ENCODE assay signal across 1 cellular context in the genomic region with DNA sequence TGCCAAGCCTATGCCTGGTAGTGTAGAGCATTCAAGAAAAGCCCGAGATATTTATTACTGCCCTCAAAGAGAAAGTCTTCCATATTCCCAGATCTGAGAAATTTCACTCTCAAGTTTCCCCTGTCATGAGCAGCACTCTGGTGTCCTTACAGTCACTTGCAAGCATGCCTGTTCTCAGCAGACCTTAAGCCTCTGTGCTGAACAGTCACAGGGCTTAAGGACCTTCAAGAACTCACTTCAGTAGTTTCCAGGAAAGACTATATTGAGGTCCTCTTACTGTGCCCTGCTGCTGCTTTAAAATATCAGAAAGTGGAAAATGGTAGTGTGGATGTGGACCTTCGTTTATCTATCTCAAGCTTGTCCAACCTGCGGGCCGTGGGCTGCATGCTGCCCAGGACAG.
TF ChIP-seq lines count a peak whose summit lies in the region.

No MANE protein-coding gene starts in this region.

TF ChIP-seq in GM23338, 12 proteins besides CTCF, POLR2A, EP300 and RAD21 (continued from another document):
- TF ChIP-seq, protein P1, sequence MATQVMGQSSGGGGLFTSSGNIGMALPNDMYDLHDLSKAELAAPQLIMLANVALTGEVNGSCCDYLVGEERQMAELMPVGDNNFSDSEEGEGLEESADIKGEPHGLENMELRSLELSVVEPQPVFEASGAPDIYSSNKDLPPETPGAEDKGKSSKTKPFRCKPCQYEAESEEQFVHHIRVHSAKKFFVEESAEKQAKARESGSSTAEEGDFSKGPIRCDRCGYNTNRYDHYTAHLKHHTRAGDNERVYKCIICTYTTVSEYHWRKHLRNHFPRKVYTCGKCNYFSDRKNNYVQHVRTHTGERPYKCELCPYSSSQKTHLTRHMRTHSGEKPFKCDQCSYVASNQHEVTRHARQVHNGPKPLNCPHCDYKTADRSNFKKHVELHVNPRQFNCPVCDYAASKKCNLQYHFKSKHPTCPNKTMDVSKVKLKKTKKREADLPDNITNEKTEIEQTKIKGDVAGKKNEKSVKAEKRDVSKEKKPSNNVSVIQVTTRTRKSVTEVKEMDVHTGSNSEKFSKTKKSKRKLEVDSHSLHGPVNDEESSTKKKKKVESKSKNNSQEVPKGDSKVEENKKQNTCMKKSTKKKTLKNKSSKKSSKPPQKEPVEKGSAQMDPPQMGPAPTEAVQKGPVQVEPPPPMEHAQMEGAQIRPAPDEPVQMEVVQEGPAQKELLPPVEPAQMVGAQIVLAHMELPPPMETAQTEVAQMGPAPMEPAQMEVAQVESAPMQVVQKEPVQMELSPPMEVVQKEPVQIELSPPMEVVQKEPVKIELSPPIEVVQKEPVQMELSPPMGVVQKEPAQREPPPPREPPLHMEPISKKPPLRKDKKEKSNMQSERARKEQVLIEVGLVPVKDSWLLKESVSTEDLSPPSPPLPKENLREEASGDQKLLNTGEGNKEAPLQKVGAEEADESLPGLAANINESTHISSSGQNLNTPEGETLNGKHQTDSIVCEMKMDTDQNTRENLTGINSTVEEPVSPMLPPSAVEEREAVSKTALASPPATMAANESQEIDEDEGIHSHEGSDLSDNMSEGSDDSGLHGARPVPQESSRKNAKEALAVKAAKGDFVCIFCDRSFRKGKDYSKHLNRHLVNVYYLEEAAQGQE (IDR thresholded peaks at IDR 0.05; ENCODE audit: unreplicated experiment), result no peak
- TF ChIP-seq EZH2phosphoT487 (IDR thresholded peaks at IDR 0.05; ENCODE audit: unreplicated experiment) (no peak), POLR2AphosphoS5 (IDR thresholded peaks at IDR 0.05; ENCODE audit: low read depth) (no peak), ZNF331 (CRISPR knock-in tag; IDR thresholded peaks at IDR 0.05; ENCODE audit: low read depth) (no peak), NANOG (IDR thresholded peaks at IDR 0.05; ENCODE audit: borderline replicate concordance) (no peak), CREB1 (CRISPR knock-in tag; IDR thresholded peaks at IDR 0.05; ENCODE audit: low read depth) (no peak), STAT1 (IDR thresholded peaks at IDR 0.05; ENCODE audit: unreplicated experiment) (no peak), JUNB (IDR thresholded peaks at IDR 0.05; ENCODE audit: unreplicated experiment) (no peak)
- TF ChIP-seq, protein P2, sequence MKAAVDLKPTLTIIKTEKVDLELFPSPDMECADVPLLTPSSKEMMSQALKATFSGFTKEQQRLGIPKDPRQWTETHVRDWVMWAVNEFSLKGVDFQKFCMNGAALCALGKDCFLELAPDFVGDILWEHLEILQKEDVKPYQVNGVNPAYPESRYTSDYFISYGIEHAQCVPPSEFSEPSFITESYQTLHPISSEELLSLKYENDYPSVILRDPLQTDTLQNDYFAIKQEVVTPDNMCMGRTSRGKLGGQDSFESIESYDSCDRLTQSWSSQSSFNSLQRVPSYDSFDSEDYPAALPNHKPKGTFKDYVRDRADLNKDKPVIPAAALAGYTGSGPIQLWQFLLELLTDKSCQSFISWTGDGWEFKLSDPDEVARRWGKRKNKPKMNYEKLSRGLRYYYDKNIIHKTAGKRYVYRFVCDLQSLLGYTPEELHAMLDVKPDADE (IDR thresholded peaks at IDR 0.05), result no peak
- TF ChIP-seq, protein P3, sequence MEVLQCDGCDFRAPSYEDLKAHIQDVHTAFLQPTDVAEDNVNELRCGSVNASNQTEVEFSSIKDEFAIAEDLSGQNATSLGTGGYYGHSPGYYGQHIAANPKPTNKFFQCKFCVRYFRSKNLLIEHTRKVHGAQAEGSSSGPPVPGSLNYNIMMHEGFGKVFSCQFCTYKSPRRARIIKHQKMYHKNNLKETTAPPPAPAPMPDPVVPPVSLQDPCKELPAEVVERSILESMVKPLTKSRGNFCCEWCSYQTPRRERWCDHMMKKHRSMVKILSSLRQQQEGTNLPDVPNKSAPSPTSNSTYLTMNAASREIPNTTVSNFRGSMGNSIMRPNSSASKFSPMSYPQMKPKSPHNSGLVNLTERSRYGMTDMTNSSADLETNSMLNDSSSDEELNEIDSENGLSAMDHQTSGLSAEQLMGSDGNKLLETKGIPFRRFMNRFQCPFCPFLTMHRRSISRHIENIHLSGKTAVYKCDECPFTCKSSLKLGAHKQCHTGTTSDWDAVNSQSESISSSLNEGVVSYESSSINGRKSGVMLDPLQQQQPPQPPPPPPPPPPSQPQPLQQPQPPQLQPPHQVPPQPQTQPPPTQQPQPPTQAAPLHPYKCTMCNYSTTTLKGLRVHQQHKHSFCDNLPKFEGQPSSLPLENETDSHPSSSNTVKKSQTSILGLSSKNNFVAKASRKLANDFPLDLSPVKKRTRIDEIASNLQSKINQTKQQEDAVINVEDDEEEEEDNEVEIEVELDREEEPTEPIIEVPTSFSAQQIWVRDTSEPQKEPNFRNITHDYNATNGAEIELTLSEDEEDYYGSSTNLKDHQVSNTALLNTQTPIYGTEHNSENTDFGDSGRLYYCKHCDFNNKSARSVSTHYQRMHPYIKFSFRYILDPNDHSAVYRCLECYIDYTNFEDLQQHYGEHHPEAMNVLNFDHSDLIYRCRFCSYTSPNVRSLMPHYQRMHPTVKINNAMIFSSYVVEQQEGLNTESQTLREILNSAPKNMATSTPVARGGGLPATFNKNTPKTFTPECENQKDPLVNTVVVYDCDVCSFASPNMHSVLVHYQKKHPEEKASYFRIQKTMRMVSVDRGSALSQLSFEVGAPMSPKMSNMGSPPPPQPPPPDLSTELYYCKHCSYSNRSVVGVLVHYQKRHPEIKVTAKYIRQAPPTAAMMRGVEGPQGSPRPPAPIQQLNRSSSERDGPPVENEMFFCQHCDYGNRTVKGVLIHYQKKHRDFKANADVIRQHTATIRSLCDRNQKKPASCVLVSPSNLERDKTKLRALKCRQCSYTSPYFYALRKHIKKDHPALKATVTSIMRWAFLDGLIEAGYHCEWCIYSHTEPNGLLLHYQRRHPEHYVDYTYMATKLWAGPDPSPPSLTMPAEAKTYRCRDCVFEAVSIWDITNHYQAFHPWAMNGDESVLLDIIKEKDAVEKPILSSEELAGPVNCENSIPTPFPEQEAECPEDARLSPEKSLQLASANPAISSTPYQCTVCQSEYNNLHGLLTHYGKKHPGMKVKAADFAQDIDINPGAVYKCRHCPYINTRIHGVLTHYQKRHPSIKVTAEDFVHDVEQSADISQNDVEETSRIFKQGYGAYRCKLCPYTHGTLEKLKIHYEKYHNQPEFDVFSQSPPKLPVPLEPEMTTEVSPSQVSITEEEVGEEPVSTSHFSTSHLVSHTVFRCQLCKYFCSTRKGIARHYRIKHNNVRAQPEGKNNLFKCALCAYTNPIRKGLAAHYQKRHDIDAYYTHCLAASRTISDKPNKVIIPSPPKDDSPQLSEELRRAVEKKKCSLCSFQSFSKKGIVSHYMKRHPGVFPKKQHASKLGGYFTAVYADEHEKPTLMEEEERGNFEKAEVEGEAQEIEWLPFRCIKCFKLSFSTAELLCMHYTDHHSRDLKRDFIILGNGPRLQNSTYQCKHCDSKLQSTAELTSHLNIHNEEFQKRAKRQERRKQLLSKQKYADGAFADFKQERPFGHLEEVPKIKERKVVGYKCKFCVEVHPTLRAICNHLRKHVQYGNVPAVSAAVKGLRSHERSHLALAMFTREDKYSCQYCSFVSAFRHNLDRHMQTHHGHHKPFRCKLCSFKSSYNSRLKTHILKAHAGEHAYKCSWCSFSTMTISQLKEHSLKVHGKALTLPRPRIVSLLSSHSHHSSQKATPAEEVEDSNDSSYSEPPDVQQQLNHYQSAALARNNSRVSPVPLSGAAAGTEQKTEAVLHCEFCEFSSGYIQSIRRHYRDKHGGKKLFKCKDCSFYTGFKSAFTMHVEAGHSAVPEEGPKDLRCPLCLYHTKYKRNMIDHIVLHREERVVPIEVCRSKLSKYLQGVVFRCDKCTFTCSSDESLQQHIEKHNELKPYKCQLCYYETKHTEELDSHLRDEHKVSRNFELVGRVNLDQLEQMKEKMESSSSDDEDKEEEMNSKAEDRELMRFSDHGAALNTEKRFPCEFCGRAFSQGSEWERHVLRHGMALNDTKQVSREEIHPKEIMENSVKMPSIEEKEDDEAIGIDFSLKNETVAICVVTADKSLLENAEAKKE (CRISPR knock-in tag; IDR thresholded peaks at IDR 0.05), result no peak
